Comparison of ENCODE assay signal across 9 cellular contexts in genomic region chr3:157136647-157137387, GRCh38. TPM values are rescaled to one million over a fixed set of nuclear protein-coding genes. Genes with fewer than 3 reads are reported as not detected.
DNase-seq lines count a peak whose midpoint lies in the region; ATAC-seq lines count a peak whose summit lies in the region.
"Had no signal": no experiment of that assay in that cellular context is flagged by ENCODE, and none has a peak within 500 bp of the region (broad histone marks: within the 10 kb centered on the region; RNA-seq: fewer than 3 reads in every experiment).

No MANE protein-coding gene starts in this region.

- H3K79me1 ChIP-seq in neuronal stem cell (ENCODE audit: low read depth, low read length): no peaks in the 10 kb centered on the region

- ATAC-seq in GM18511 (IDR thresholded peaks at IDR 0.05; ENCODE audit: unreplicated experiment): peak; percentile 14
- peak; percentile 2 for ATAC-seq in HG03565 (IDR thresholded peaks at IDR 0.05; ENCODE audit: unreplicated experiment)
- ATAC-seq in HG03097 (IDR thresholded peaks at IDR 0.05; ENCODE audit: low FRiP score, unreplicated experiment): no peak
- no peak for ATAC-seq in HG03139 (IDR thresholded peaks at IDR 0.05; ENCODE audit: unreplicated experiment)

- no peak overlapping the region for H2BK120ac ChIP-seq in neuronal stem cell (ENCODE audit: low read depth, low read length)

- peak overlapping the region; percentile 97 for H3K27ac ChIP-seq in caudate nucleus (ENCODE audit: low read depth, low read length)
- H3K27ac ChIP-seq in neuronal stem cell (replicated peaks; ENCODE audit: low read length): no peak overlapping the region
- H3K27ac ChIP-seq in effector memory CD4-positive, alpha-beta T cell (ENCODE audit: insufficient read depth, low read length, poor library complexity, severe bottlenecking): no peak overlapping the region

- H3K36me3 ChIP-seq in neuronal stem cell (replicated peaks in 1 of 2; ENCODE audit: control insufficient read depth in 2 of 2, insufficient read depth in 2 of 2, low read length in 2 of 2): peaks cover 2 to 4% of the 10 kb centered on the region in 2 donors
- H3K36me3 ChIP-seq in effector memory CD4-positive, alpha-beta T cell (ENCODE audit: control insufficient read depth, insufficient read depth, low read length): no peaks in the 10 kb centered on the region

- WGBS in neuronal stem cell (ENCODE audit: extremely low coverage in 2 of 2, insufficient read length in 2 of 2, insufficient replicate concordance in 1 of 2), 2 donors: no CpG with 5 or more reads among the region's 6 CpGs

- H3K9me3 ChIP-seq in neuronal stem cell (replicated peaks in 1 of 2; ENCODE audit: control insufficient read depth in 2 of 2, insufficient read depth in 1 of 2, low read depth in 1 of 2, low read length in 2 of 2): peaks cover 0 to 2% of the 10 kb centered on the region in 2 donors
- H3K9me3 ChIP-seq in effector memory CD4-positive, alpha-beta T cell (ENCODE audit: control insufficient read depth, low read length): no peaks in the 10 kb centered on the region

- H2BK15ac ChIP-seq in neuronal stem cell (ENCODE audit: low read length): no peak overlapping the region

- H3K4me3 ChIP-seq in neuronal stem cell (ENCODE audit: low read length in 2 of 2): no peak overlapping the region
- no peak overlapping the region for H3K4me3 ChIP-seq in effector memory CD4-positive, alpha-beta T cell (ENCODE audit: insufficient read depth, low read depth, low read length, poor library complexity, severe bottlenecking)

- peak overlapping the region; percentile 14 for H3K14ac ChIP-seq in neuronal stem cell (ENCODE audit: low read length)

- peaks cover 0 to 5% of the 10 kb centered on the region in 2 donors for H3K4me1 ChIP-seq in neuronal stem cell (ENCODE audit: control insufficient read depth in 2 of 2, insufficient read depth in 1 of 2, low read depth in 1 of 2, low read length in 2 of 2)
- H3K4me1 ChIP-seq in effector memory CD4-positive, alpha-beta T cell (ENCODE audit: control insufficient read depth, insufficient read depth, low read length, poor library complexity, severe bottlenecking): peaks cover 5% of the 10 kb centered on the region

- H3K27me3 ChIP-seq in neuronal stem cell (ENCODE audit: control insufficient read depth in 3 of 3, insufficient read depth in 3 of 3, low read depth in 1 of 3, low read length in 3 of 3): no peaks in the 10 kb centered on the region
- H3K27me3 ChIP-seq in effector memory CD4-positive, alpha-beta T cell (replicated peaks; ENCODE audit: control insufficient read depth, insufficient read depth, low read length, poor library complexity, severe bottlenecking): no peaks in the 10 kb centered on the region

- DNase-seq in caudate nucleus (lab: John Stamatoyannopoulos, UW) (peak in 4 of 61 donors; percentile 3 to 52 (median 24)), neuronal stem cell (ENCODE audit: low spot score) (no peak), NCI-H2171 (lab: John Stamatoyannopoulos, UW) (no peak)
- no peak for DNase-seq in effector memory CD4-positive, alpha-beta T cell
- DNase-seq: activated B cell treated with CpG ODN at 0.5 μM for 24 hours had no signal

- H4K8ac ChIP-seq in neuronal stem cell (ENCODE audit: low read depth, low read length): no peak overlapping the region

- no peak overlapping the region for H2BK12ac ChIP-seq in neuronal stem cell (ENCODE audit: low read length)

- H3K4me2 ChIP-seq in neuronal stem cell (ENCODE audit: insufficient read depth, low read length, poor library complexity, severe bottlenecking): no peak overlapping the region

- no peak overlapping the region for H2BK5ac ChIP-seq in neuronal stem cell (ENCODE audit: low read length)

- H2AK5ac ChIP-seq in neuronal stem cell (ENCODE audit: low read depth, low read length): peak overlapping the region; percentile 44

- no peak overlapping the region for H2AFZ ChIP-seq in neuronal stem cell (ENCODE audit: low read length)

- H3K23ac ChIP-seq in neuronal stem cell (ENCODE audit: low read depth, low read length, poor library complexity): no peak overlapping the region

- no peak overlapping the region for H3K9ac ChIP-seq in neuronal stem cell (ENCODE audit: low read depth, low read length, poor library complexity)

- H4K91ac ChIP-seq in neuronal stem cell (ENCODE audit: low read depth, low read length, poor library complexity): peak overlapping the region; percentile 32

- peak overlapping the region; percentile 19 for H3K18ac ChIP-seq in neuronal stem cell (ENCODE audit: low read length)

- no peak overlapping the region for H3K4ac ChIP-seq in neuronal stem cell (ENCODE audit: low read length)

RNA-seq across cellular contexts. Expression of gene CCNL1, which starts 23.1 kb away (rescaled TPM):
- 75.0 TPM for polyA plus RNA-seq in neuronal stem cell (2013, experiment 1 of 2)
- polyA plus RNA-seq in neuronal stem cell (2013, experiment 2 of 2): 76.2 TPM

Comparison
In these comparisons a context has a peak if more than half of its experiments do, and no peak if none do; other contexts are left out.
1. ATAC-seq: peak in GM18511 (single experiment) and HG03565 (single experiment); none in HG03097 (single experiment) and HG03139 (single experiment).